8 cellular contexts compared by ENCODE assay signal in the genomic region with DNA sequence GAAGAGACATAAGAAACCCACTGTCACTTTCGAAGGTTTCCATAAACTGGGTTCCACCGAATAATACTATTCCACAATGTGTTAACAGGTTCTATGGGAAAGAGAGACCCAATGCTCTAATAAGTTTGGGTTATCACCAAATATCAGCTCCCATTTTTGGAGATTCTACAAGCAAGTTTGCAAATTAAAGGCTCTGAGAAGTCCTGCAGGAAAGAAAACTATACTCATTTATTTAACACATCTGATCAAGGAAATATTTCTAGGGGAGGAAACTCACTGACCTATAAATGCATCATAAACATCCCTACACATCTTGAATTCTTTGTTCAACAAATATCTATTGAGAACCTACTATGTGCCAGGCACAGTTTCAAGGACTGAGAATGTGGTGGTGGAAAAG.
"Had no signal": no experiment of that assay in that cellular context is flagged by ENCODE, and none has a peak within 500 bp of the region (broad histone marks: within the 10 kb centered on the region; RNA-seq: fewer than 3 reads in every experiment).

No MANE protein-coding gene starts in this region.

- H3K4me3 ChIP-seq: GM12878 had no signal

- FAIRE-seq: G401.6, GM12878, GM12891, GM12892, GM18507, GM19239 had no signal

- ATAC-seq: GM12878 had no signal

- DNase-seq: GDM1, GF-D8 had no signal
